10 cellular contexts compared by ENCODE assay signal in the genomic region with DNA sequence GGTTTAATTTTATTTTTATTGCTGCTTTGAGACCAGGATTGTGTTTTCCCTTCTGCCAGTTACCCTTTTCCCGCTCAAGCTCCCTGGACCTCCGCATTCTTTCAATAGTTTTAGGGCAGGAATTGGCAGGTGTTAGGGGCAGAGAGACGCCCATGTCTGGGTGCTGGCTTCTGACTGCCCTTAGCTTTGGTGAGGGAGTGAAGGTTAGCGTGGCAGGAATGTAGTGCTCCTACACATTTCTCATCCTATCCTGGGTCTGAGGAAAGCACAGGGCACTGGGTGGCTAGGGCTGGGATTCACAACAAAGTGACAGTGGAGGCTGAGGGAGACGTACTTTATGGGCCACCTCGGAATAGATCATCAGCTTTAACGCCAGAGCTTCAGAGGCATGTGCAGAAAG.
DNase-seq lines count a peak whose midpoint lies in the region; ATAC-seq and TF ChIP-seq lines count a peak whose summit lies in the region.
"Had no signal": no experiment of that assay in that cellular context is flagged by ENCODE, and none has a peak within 500 bp of the region (broad histone marks: within the 10 kb centered on the region; RNA-seq: fewer than 3 reads in every experiment).

No MANE protein-coding gene starts in this region.

- H3K9me3 ChIP-seq in thoracic aorta, result no peaks in the 10 kb centered on the region

- H3K4me3 ChIP-seq in coronary artery (no peak overlapping the region), thoracic aorta (peak overlapping the region; percentile 1)

- no peaks in the 10 kb centered on the region for H3K27me3 ChIP-seq in thoracic aorta (replicated peaks; ENCODE audit: insufficient read depth)

- no peaks in the 10 kb centered on the region for H3K27me3 Mint-ChIP-seq in mesothelial cell of epicardium (ENCODE audit: low read depth)
- H3K27me3 Mint-ChIP-seq in activated CD8-positive, alpha-beta T cell treated with anti-CD3 and anti-CD28 coated beads for 36 hours, result no peaks in the 10 kb centered on the region

- intact Hi-C loops in activated CD8-positive, alpha-beta T cell treated with anti-CD3 and anti-CD28 coated beads for 36 hours (cut with micrococcal nuclease), result no loop called here

- H3K36me3 Mint-ChIP-seq in mesothelial cell of epicardium, result no peaks in the 10 kb centered on the region
- no peaks in the 10 kb centered on the region for H3K36me3 Mint-ChIP-seq in activated CD8-positive, alpha-beta T cell treated with anti-CD3 and anti-CD28 coated beads for 36 hours (ENCODE audit: low read depth)

- H3K36me3 ChIP-seq in thoracic aorta, result no peaks in the 10 kb centered on the region

- H3K27ac ChIP-seq in coronary artery (peak overlapping the region; percentile 58 to 91), thoracic aorta (peak overlapping the region; percentile 89 to 90)

- in situ Hi-C loops in G401 (cut with HindIII; ENCODE audit: low sequenced_read_pairs), result no loop called here

- DNase-seq in NCI-H226, result peak; percentile 89
- DNase-seq in coronary artery (ENCODE audit: low spot score), result no peak
- no peak for DNase-seq in mesothelial cell of epicardium (ENCODE audit: low spot score in 2 of 2, unreplicated experiment in 2 of 2)
- no peak for DNase-seq in thoracic aorta (ENCODE audit: low spot score)
- no peak for DNase-seq in G401 (ENCODE audit: low spot score)
- no peak for DNase-seq in activated CD8-positive, alpha-beta T cell treated with anti-CD3 and anti-CD28 coated beads for 36 hours
- no peak for DNase-seq in NCI-H187 treated with DMSO at 0.1 percent for 48 hours (lab: John Stamatoyannopoulos, UW)
- DNase-seq in NCI-H128 (lab: John Stamatoyannopoulos, UW; ENCODE audit: unreplicated experiment), result no peak
- DNase-seq: activated effector memory CD4-positive, alpha-beta T cell treated with Interleukin-2 at 50 U/mL for 16 hours; GF-D8 had no signal

- H3K4me1 ChIP-seq in thoracic aorta (ENCODE audit: control insufficient read depth in 1 of 2, low read depth in 2 of 2), result peaks cover 20 to 52% of the 10 kb centered on the region in 2 donors

- no peak for ATAC-seq in thoracic aorta (ENCODE audit: insufficient number of reproducible peaks, low FRiP score, low read depth)
- no peak for ATAC-seq in activated CD8-positive, alpha-beta T cell treated with anti-CD3 and anti-CD28 coated beads for 36 hours

- H3K4me3 Mint-ChIP-seq in mesothelial cell of epicardium, result no peak overlapping the region
- H3K4me3 Mint-ChIP-seq in activated CD8-positive, alpha-beta T cell treated with anti-CD3 and anti-CD28 coated beads for 36 hours, result no peak overlapping the region

- H3K9me3 Mint-ChIP-seq in mesothelial cell of epicardium, result no peaks in the 10 kb centered on the region
- H3K9me3 Mint-ChIP-seq in activated CD8-positive, alpha-beta T cell treated with anti-CD3 and anti-CD28 coated beads for 36 hours, result no peaks in the 10 kb centered on the region

- peak overlapping the region; percentile 94 for H3K27ac Mint-ChIP-seq in mesothelial cell of epicardium
- no peak overlapping the region for H3K27ac Mint-ChIP-seq in activated CD8-positive, alpha-beta T cell treated with anti-CD3 and anti-CD28 coated beads for 36 hours

- POLR2A ChIA-PET in activated CD8-positive, alpha-beta T cell treated with anti-CD3 and anti-CD28 coated beads for 36 hours (lab: Charles Lee), result interaction anchor here (1.0 kb wide), 1 partner anchor 428 kb away, joined by 4 read pairs; a partner anchor contains a TSS

- TF ChIP-seq CTCF in coronary artery (IDR thresholded peaks at IDR 0.05), result no peak
- TF ChIP-seq CTCF in mesothelial cell of epicardium (IDR thresholded peaks at IDR 0.05; ENCODE audit: unreplicated experiment), result no peak
- no peak for TF ChIP-seq CTCF in thoracic aorta (IDR thresholded peaks at IDR 0.05)
- TF ChIP-seq CTCF in activated CD8-positive, alpha-beta T cell treated with anti-CD3 and anti-CD28 coated beads for 36 hours (IDR thresholded peaks at IDR 0.05), result no peak

- CTCF ChIA-PET in activated CD8-positive, alpha-beta T cell treated with anti-CD3 and anti-CD28 coated beads for 36 hours (lab: Charles Lee), result interaction anchor here (2.3 kb wide), 1 partner anchor 10 kb away, joined by 6 read pairs; no protein-coding TSS in a partner anchor

- H3K4me1 Mint-ChIP-seq in mesothelial cell of epicardium, result peaks cover 61% of the 10 kb centered on the region
- peaks cover 44% of the 10 kb centered on the region for H3K4me1 Mint-ChIP-seq in activated CD8-positive, alpha-beta T cell treated with anti-CD3 and anti-CD28 coated beads for 36 hours (ENCODE audit: low read depth)
